In the genomic region with DNA sequence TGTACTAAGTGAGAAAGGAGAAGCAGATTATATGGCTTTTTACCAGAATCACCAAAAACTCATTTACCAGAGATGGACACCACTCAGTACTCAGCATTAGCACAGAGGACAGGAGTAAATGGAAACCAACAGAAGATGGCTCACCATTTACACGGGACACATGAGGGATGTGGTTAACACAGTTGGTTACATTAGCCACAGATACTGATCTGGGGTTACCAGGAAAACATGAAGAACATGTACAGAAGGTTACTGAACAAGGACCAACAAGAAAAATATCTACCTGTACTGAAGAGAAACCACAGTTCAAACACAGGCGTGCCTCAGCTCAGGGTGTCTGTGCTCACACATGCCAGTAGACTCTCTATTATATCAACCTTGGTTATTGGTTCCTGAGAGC, we compare ENCODE assay signal across 23 cellular contexts.
A peak's percentile ranks its signal among the peaks of the same experiment; 100 is the strongest.
DNase-seq lines count a peak whose midpoint lies in the region; ATAC-seq and TF ChIP-seq lines count a peak whose summit lies in the region.
"Had no signal": no experiment of that assay in that cellular context is flagged by ENCODE, and none has a peak within 500 bp of the region (broad histone marks: within the 10 kb centered on the region; RNA-seq: fewer than 3 reads in every experiment).

No MANE protein-coding gene starts in this region.

- no peaks in the 10 kb centered on the region for H3K27me3 Mint-ChIP-seq in activated naive CD4-positive, alpha-beta T cell treated with anti-CD3 and anti-CD28 coated beads, Interleukin-2, amount 10 ng/mL, durations not matched to agents 7 days and 5 days
- H3K27me3 Mint-ChIP-seq in progenitor cell of endocrine pancreas, result no peaks in the 10 kb centered on the region
- H3K27me3 Mint-ChIP-seq: CD4-positive, alpha-beta T cell had no signal

- ATAC-seq in GM19025 (IDR thresholded peaks at IDR 0.05; ENCODE audit: low read depth, unreplicated experiment) (peak; percentile 45), GM21619 (IDR thresholded peaks at IDR 0.05; ENCODE audit: unreplicated experiment) (peak; percentile 73), left lung (no peak)
- ATAC-seq: GM23338, HepG2 had no signal

- H3K4me1 ChIP-seq in esophagus muscularis mucosa (no peaks in the 10 kb centered on the region), left lung (no peaks in the 10 kb centered on the region)
- H3K4me1 ChIP-seq: BLaER1, HAP-1 had no signal

- peak; percentile 5 for DNase-seq in Jurkat, Clone E6-1 (ENCODE audit: low read depth, low spot score)
- DNase-seq in esophagus muscularis mucosa (ENCODE audit: extremely low spot score), result peak; percentile 24
- no peak for DNase-seq in activated naive CD4-positive, alpha-beta T cell treated with anti-CD3 and anti-CD28 coated beads, Interleukin-2, amount 10 ng/mL, durations not matched to agents 7 days and 5 days
- no peak for DNase-seq in progenitor cell of endocrine pancreas (ENCODE audit: low spot score, unreplicated experiment)
- no peak for DNase-seq in left lung
- DNase-seq in SHP77 (lab: John Stamatoyannopoulos, UW), result no peak
- DNase-seq: CD4-positive, alpha-beta T cell; COR-L47; DMS79 treated with DMSO at 0.1 percent for 48 hours; MV-4-11; NCI-H1694 treated with DMSO at 0.1 percent for 48 hours; NCI-H2081 treated with DMSO at 0.1 percent for 48 hours; NCI-H2171 treated with DMSO at 0.1 percent for 48 hours; NCI-H526; OCI-M1; Right ventricle myocardium superior had no signal

- peaks cover 8% of the 10 kb centered on the region for H3K9me3 Mint-ChIP-seq in activated naive CD4-positive, alpha-beta T cell treated with anti-CD3 and anti-CD28 coated beads, Interleukin-2, amount 10 ng/mL, durations not matched to agents 7 days and 5 days
- peaks cover 3% of the 10 kb centered on the region for H3K9me3 Mint-ChIP-seq in progenitor cell of endocrine pancreas (ENCODE audit: low read depth)
- H3K9me3 Mint-ChIP-seq: GM23338 had no signal

- TF ChIP-seq CTCF in esophagus muscularis mucosa (IDR thresholded peaks at IDR 0.05) (no peak), progenitor cell of endocrine pancreas (IDR thresholded peaks at IDR 0.05; ENCODE audit: unreplicated experiment) (no peak), left lung (IDR thresholded peaks at IDR 0.05) (no peak)

- 87% methylated on average over 2 of the region's 2 CpGs for WGBS in esophagus muscularis mucosa

- no peak overlapping the region for H3K27ac Mint-ChIP-seq in activated naive CD4-positive, alpha-beta T cell treated with anti-CD3 and anti-CD28 coated beads, Interleukin-2, amount 10 ng/mL, durations not matched to agents 7 days and 5 days
- no peak overlapping the region for H3K27ac Mint-ChIP-seq in progenitor cell of endocrine pancreas
- H3K27ac Mint-ChIP-seq: CD4-positive, alpha-beta T cell; GM23338 had no signal

- CTCF ChIA-PET in activated naive CD4-positive, alpha-beta T cell treated with anti-CD3 and anti-CD28 coated beads, Interleukin-2, amount 10 ng/mL, durations not matched to agents 7 days and 5 days (lab: Charles Lee), result no interaction called here

- H3K27me3 ChIP-seq in esophagus muscularis mucosa, result no peaks in the 10 kb centered on the region
- no peaks in the 10 kb centered on the region for H3K27me3 ChIP-seq in left lung
- H3K27me3 ChIP-seq: BLaER1 had no signal

- no peaks in the 10 kb centered on the region for H3K36me3 ChIP-seq in esophagus muscularis mucosa
- H3K36me3 ChIP-seq in left lung, result no peaks in the 10 kb centered on the region
- H3K36me3 ChIP-seq: BLaER1, HAP-1 had no signal

- H3K4me3 ChIP-seq in Jurkat, Clone E6-1 (ENCODE audit: low read length), result no peak overlapping the region
- H3K4me3 ChIP-seq in esophagus muscularis mucosa (no peak overlapping the region), left lung (no peak overlapping the region)
- H3K4me3 ChIP-seq: BLaER1, GM23338, HAP-1 had no signal

- no peak overlapping the region for H3K27ac ChIP-seq in esophagus muscularis mucosa (replicated peaks in 1 of 4)
- H3K27ac ChIP-seq in left lung, result no peak overlapping the region
- H3K27ac ChIP-seq: BLaER1, KMS-11 had no signal

- no peaks in the 10 kb centered on the region for H3K4me1 Mint-ChIP-seq in activated naive CD4-positive, alpha-beta T cell treated with anti-CD3 and anti-CD28 coated beads, Interleukin-2, amount 10 ng/mL, durations not matched to agents 7 days and 5 days
- peaks cover 7% of the 10 kb centered on the region for H3K4me1 Mint-ChIP-seq in progenitor cell of endocrine pancreas (ENCODE audit: low read depth)
- H3K4me1 Mint-ChIP-seq: GM23338 had no signal

- no peak overlapping the region for H3K4me3 Mint-ChIP-seq in activated naive CD4-positive, alpha-beta T cell treated with anti-CD3 and anti-CD28 coated beads, Interleukin-2, amount 10 ng/mL, durations not matched to agents 7 days and 5 days
- H3K4me3 Mint-ChIP-seq in progenitor cell of endocrine pancreas (ENCODE audit: low read depth), result no peak overlapping the region
- H3K4me3 Mint-ChIP-seq: CD4-positive, alpha-beta T cell; GM23338 had no signal

- no peaks in the 10 kb centered on the region for H3K9me3 ChIP-seq in esophagus muscularis mucosa
- no peaks in the 10 kb centered on the region for H3K9me3 ChIP-seq in left lung
- H3K9me3 ChIP-seq: BLaER1, HAP-1 had no signal

- TF ChIP-seq EP300 in esophagus muscularis mucosa (IDR thresholded peaks at IDR 0.05), result no peak

- intact Hi-C loops in esophagus muscularis mucosa (cut with DNase I), result no loop called here
- intact Hi-C loops in left lung (cut with DNase I), result no loop called here

- no peaks in the 10 kb centered on the region for H3K36me3 Mint-ChIP-seq in activated naive CD4-positive, alpha-beta T cell treated with anti-CD3 and anti-CD28 coated beads, Interleukin-2, amount 10 ng/mL, durations not matched to agents 7 days and 5 days
- H3K36me3 Mint-ChIP-seq in progenitor cell of endocrine pancreas (ENCODE audit: insufficient read depth), result no peaks in the 10 kb centered on the region

- no peak for TF ChIP-seq POLR2A in esophagus muscularis mucosa (IDR thresholded peaks at IDR 0.05; ENCODE audit: low read depth)

Comparison
In these comparisons a context has a peak if more than half of its experiments do, and no peak if none do; other contexts are left out.
1. DNase-seq: peak in Jurkat, Clone E6-1 (single experiment) and esophagus muscularis mucosa (single experiment); none in activated naive CD4-positive, alpha-beta T cell treated with anti-CD3 and anti-CD28 coated beads, Interleukin-2, amount 10 ng/mL, durations not matched to agents 7 days and 5 days (single experiment), progenitor cell of endocrine pancreas (single experiment), left lung (0 of 2) and SHP77 (0 of 2).